In genomic region chr5:4513381-4513780, GRCh38 we compare ENCODE assay signal across 16 cellular contexts.
DNase-seq lines count a peak whose midpoint lies in the region; ATAC-seq and TF ChIP-seq lines count a peak whose summit lies in the region.
"Had no signal": no experiment of that assay in that cellular context is flagged by ENCODE, and none has a peak within 500 bp of the region (broad histone marks: within the 10 kb centered on the region; RNA-seq: fewer than 3 reads in every experiment).

No MANE protein-coding gene starts in this region.

- H3K9me3 ChIP-seq in smooth muscle cell (replicated peaks; ENCODE audit: low read depth): no peaks in the 10 kb centered on the region
- H3K9me3 ChIP-seq: BLaER1 treated with 17β-estradiol and CSF1 and Interleukin-3, amounts not matched to agents 10 nM and 100 nM; HAP-1 had no signal

- H3K27me3 ChIP-seq in smooth muscle cell (ENCODE audit: low read depth): peaks cover 10% of the 10 kb centered on the region
- H3K27me3 ChIP-seq: BLaER1 treated with 17β-estradiol and CSF1 and Interleukin-3, amounts not matched to agents 10 nM and 100 nM had no signal

- no peaks in the 10 kb centered on the region for H3K4me1 ChIP-seq in smooth muscle cell (ENCODE audit: low read depth)
- H3K4me1 ChIP-seq: HAP-1 had no signal

- H3K4me3 Mint-ChIP-seq in MCF 10A (ENCODE audit: unreplicated experiment): no peak overlapping the region
- no peak overlapping the region for H3K4me3 Mint-ChIP-seq in mesothelial cell of epicardium
- H3K4me3 Mint-ChIP-seq: CD4-positive, CD25-positive, alpha-beta regulatory T cell had no signal

- no peak overlapping the region for H3K4me2 ChIP-seq in smooth muscle cell

- no peaks in the 10 kb centered on the region for H3K36me3 ChIP-seq in smooth muscle cell (ENCODE audit: low read depth)
- H3K36me3 ChIP-seq: BLaER1 treated with 17β-estradiol and CSF1 and Interleukin-3, amounts not matched to agents 10 nM and 100 nM; HAP-1 had no signal

- TF ChIP-seq CTCF in MCF 10A (IDR thresholded peaks at IDR 0.05; ENCODE audit: unreplicated experiment) (no peak), smooth muscle cell (IDR thresholded peaks at IDR 0.05; ENCODE audit: borderline replicate concordance, insufficient read depth, poor library complexity, severe bottlenecking) (peak; percentile 2), mesothelial cell of epicardium (IDR thresholded peaks at IDR 0.05; ENCODE audit: unreplicated experiment) (no peak)

- 77% methylated on average over 4 of the region's 4 CpGs for WGBS in smooth muscle cell (ENCODE audit: low lambda C conversion rate)

- no peak for ATAC-seq in left lobe of liver

- no TSS peak for BruUV-seq in MCF 10A (replicated peaks; lab: Mats Ljungman, UMichigan)

- H2AFZ ChIP-seq in smooth muscle cell (ENCODE audit: low read depth): no peak overlapping the region

- H3K27ac Mint-ChIP-seq in MCF 10A (ENCODE audit: low read depth, unreplicated experiment) (no peak overlapping the region), mesothelial cell of epicardium (no peak overlapping the region)

- no peaks in the 10 kb centered on the region for H3K79me2 ChIP-seq in smooth muscle cell (ENCODE audit: low read depth)

- H3K27ac ChIP-seq in epithelial cell of prostate (peak overlapping the region; percentile 33), smooth muscle cell (ENCODE audit: low read depth) (no peak overlapping the region)
- H3K27ac ChIP-seq: BLaER1 treated with 17β-estradiol and CSF1 and Interleukin-3, amounts not matched to agents 10 nM and 100 nM had no signal

- H3F3A ChIP-seq in smooth muscle cell (ENCODE audit: low read depth): no peaks in the 10 kb centered on the region

- H3K4me1 Mint-ChIP-seq in MCF 10A (ENCODE audit: insufficient read depth, unreplicated experiment) (peaks cover 6% of the 10 kb centered on the region), mesothelial cell of epicardium (peaks cover 66% of the 10 kb centered on the region)
- H3K4me1 Mint-ChIP-seq: CD4-positive, CD25-positive, alpha-beta regulatory T cell had no signal

- H3K36me3 Mint-ChIP-seq in MCF 10A (ENCODE audit: insufficient read depth, unreplicated experiment) (no peaks in the 10 kb centered on the region), mesothelial cell of epicardium (no peaks in the 10 kb centered on the region)
- H3K36me3 Mint-ChIP-seq: CD4-positive, CD25-positive, alpha-beta regulatory T cell had no signal

- no peak overlapping the region for H3K9ac ChIP-seq in smooth muscle cell (ENCODE audit: low read depth)
- H3K9ac ChIP-seq: BLaER1 treated with 17β-estradiol and CSF1 and Interleukin-3, amounts not matched to agents 10 nM and 100 nM had no signal

- H3K4me3 ChIP-seq in smooth muscle cell: no peak overlapping the region
- H3K4me3 ChIP-seq: BLaER1 treated with 17β-estradiol and CSF1 and Interleukin-3, amounts not matched to agents 10 nM and 100 nM; HAP-1 had no signal

- no peaks in the 10 kb centered on the region for H4K20me1 ChIP-seq in smooth muscle cell (ENCODE audit: low read depth)
- H4K20me1 ChIP-seq: BLaER1 treated with 17β-estradiol and CSF1 and Interleukin-3, amounts not matched to agents 10 nM and 100 nM had no signal

- intact Hi-C loops in MCF 10A (cut with micrococcal nuclease): loop anchor here (5.0 kb wide), 2 partner anchors 206 to 916 kb away; partner anchors contain the start of gene IRX1

- H3K9me3 Mint-ChIP-seq in MCF 10A (ENCODE audit: unreplicated experiment) (peaks cover 15% of the 10 kb centered on the region), mesothelial cell of epicardium (no peaks in the 10 kb centered on the region)

- POLR2A ChIA-PET in MCF 10A (lab: Yijun Ruan, JAX): no interaction called here

- no peaks in the 10 kb centered on the region for H3K27me3 Mint-ChIP-seq in MCF 10A (ENCODE audit: insufficient read depth, unreplicated experiment)
- H3K27me3 Mint-ChIP-seq in mesothelial cell of epicardium (ENCODE audit: low read depth): peaks cover 18% of the 10 kb centered on the region
- H3K27me3 Mint-ChIP-seq: CD4-positive, CD25-positive, alpha-beta regulatory T cell had no signal

- CTCF ChIA-PET in MCF 10A (lab: Yijun Ruan, JAX): no interaction called here

- DNase-seq in NCI-H748 (lab: John Stamatoyannopoulos, UW; ENCODE audit: unreplicated experiment): peak; percentile 37
- no peak for DNase-seq in NCI-H748 treated with DMSO at 0.1 percent for 48 hours (lab: John Stamatoyannopoulos, UW)
- DNase-seq in MCF 10A (ENCODE audit: unreplicated experiment): peak; percentile 21
- no peak for DNase-seq in epithelial cell of prostate (ENCODE audit: low read depth, low spot score)
- no peak for DNase-seq in smooth muscle cell (lab: John Stamatoyannopoulos, UW; ENCODE audit: unreplicated experiment)
- DNase-seq in mesothelial cell of epicardium (ENCODE audit: low spot score in 2 of 2, unreplicated experiment in 2 of 2): no peak
- DNase-seq in effector CD8-positive, alpha-beta T cell (lab: John Stamatoyannopoulos, UW): no peak
- no peak for DNase-seq in left lobe of liver (ENCODE audit: low spot score)
- DNase-seq: ACHN; Calu3; CD4-positive, CD25-positive, alpha-beta regulatory T cell; DMS79; GDM1; GOT3 had no signal

Comparison
In these comparisons a context has a peak if more than half of its experiments do, and no peak if none do; other contexts are left out.
1. DNase-seq: peak in NCI-H748 (single experiment) and MCF 10A (single experiment); none in NCI-H748 treated with DMSO at 0.1 percent for 48 hours (single experiment), epithelial cell of prostate (single experiment), smooth muscle cell (single experiment), mesothelial cell of epicardium (0 of 2), effector CD8-positive, alpha-beta T cell (single experiment) and left lobe of liver (single experiment).